Comparison of ENCODE assay signal across 9 cellular contexts in genomic region chr6:28657756-28658465, GRCh38.
DNase-seq lines count a peak whose midpoint lies in the region; ATAC-seq and TF ChIP-seq lines count a peak whose summit lies in the region.
"Had no signal": no experiment of that assay in that cellular context is flagged by ENCODE, and none has a peak within 500 bp of the region (broad histone marks: within the 10 kb centered on the region; RNA-seq: fewer than 3 reads in every experiment).

No MANE protein-coding gene starts in this region.

- H3K27me3 Mint-ChIP-seq in CD14-positive monocyte (ENCODE audit: low read depth in 3 of 3), result peaks cover 52 to 63% (median 63%) of the 10 kb centered on the region in 3 donors

- TF ChIP-seq CTCF in CD14-positive monocyte (IDR thresholded peaks at IDR 0.05), result no peak

- intact Hi-C loops in left cardiac atrium (cut with DNase I), result no loop called here
- intact Hi-C loops in CD14-positive monocyte (cut with micrococcal nuclease), result no loop called here

- no peak overlapping the region for H3K27ac ChIP-seq in HUES6 (ENCODE audit: low read depth, low read length)
- no peak overlapping the region for H3K27ac ChIP-seq in SJCRH30
- H3K27ac ChIP-seq: 22Rv1 had no signal

- H3K9me3 ChIP-seq in HUES6 (ENCODE audit: control insufficient read depth, insufficient read depth, low read depth, low read length), result no peaks in the 10 kb centered on the region
- no peaks in the 10 kb centered on the region for H3K9me3 ChIP-seq in SJCRH30 (replicated peaks)
- H3K9me3 ChIP-seq in adipocyte (ENCODE audit: control insufficient read depth, low read length), result no peaks in the 10 kb centered on the region

- H3K27me3 ChIP-seq in HUES6 (ENCODE audit: control insufficient read depth, insufficient read depth, low read length), result peaks cover 4% of the 10 kb centered on the region; the same call in 1 of the 2 replicates
- no peaks in the 10 kb centered on the region for H3K27me3 ChIP-seq in SJCRH30
- H3K27me3 ChIP-seq in adipocyte (replicated peaks; ENCODE audit: control insufficient read depth, insufficient read depth, low read length), result peaks cover 21% of the 10 kb centered on the region

- DNase-seq in DMS53 (lab: John Stamatoyannopoulos, UW) (peak; percentile 67), DMS53 treated with DMSO at 0.1 percent for 48 hours (lab: John Stamatoyannopoulos, UW; ENCODE audit: unreplicated experiment) (no peak), SJCRH30 (peak; percentile 52 to 76), adipocyte (ENCODE audit: low read depth) (peak; percentile 79), left cardiac atrium (peak; percentile 35), renal cortical epithelial cell (ENCODE audit: low read depth) (peak; percentile 36), CD14-positive monocyte (ENCODE audit: low spot score) (no peak)

- no peak overlapping the region for H3K9ac ChIP-seq in HUES6 (ENCODE audit: low read length)
- H3K9ac ChIP-seq in adipocyte (ENCODE audit: low read length), result peak overlapping the region; percentile 62

- H3K4me3 Mint-ChIP-seq in CD14-positive monocyte, result peak overlapping the region in 1 of 2 donors; percentile 81

- no peak overlapping the region for H3K27ac Mint-ChIP-seq in CD14-positive monocyte

- no peaks in the 10 kb centered on the region for H3K4me1 ChIP-seq in HUES6 (ENCODE audit: control insufficient read depth, insufficient read depth, low read length)
- no peaks in the 10 kb centered on the region for H3K4me1 ChIP-seq in SJCRH30
- H3K4me1 ChIP-seq in adipocyte (ENCODE audit: control insufficient read depth, insufficient read depth, low read length), result peaks cover 11% of the 10 kb centered on the region

- H3K4me3 ChIP-seq in HUES6 (ENCODE audit: low read depth, low read length) (peak overlapping the region; percentile 84), SJCRH30 (peak overlapping the region; percentile 68), adipocyte (ENCODE audit: low read length) (peak overlapping the region; percentile 90)

- H3K4me1 Mint-ChIP-seq in CD14-positive monocyte, result peaks cover 18% of the 10 kb centered on the region

- peaks cover 0 to 23% (median 13%) of the 10 kb centered on the region in 7 donors for H3K9me3 Mint-ChIP-seq in CD14-positive monocyte

- ATAC-seq in left cardiac atrium, result peak; percentile 86 to 99

- H3K36me3 Mint-ChIP-seq in CD14-positive monocyte, result peaks cover 0 to 3% of the 10 kb centered on the region in 2 donors

- H3K36me3 ChIP-seq in HUES6 (ENCODE audit: control insufficient read depth, insufficient read depth, low read length) (no peaks in the 10 kb centered on the region), SJCRH30 (no peaks in the 10 kb centered on the region), adipocyte (ENCODE audit: control insufficient read depth, insufficient read depth, low read length, severe bottlenecking) (no peaks in the 10 kb centered on the region)

Comparison
In these comparisons a context has a peak if more than half of its experiments do, and no peak if none do; other contexts are left out.
1. DNase-seq: peak in DMS53 (single experiment), SJCRH30 (2 of 2), adipocyte (single experiment), left cardiac atrium (single experiment) and renal cortical epithelial cell (single experiment); none in DMS53 treated with DMSO at 0.1 percent for 48 hours (single experiment) and CD14-positive monocyte (single experiment).
2. Peak in every context shown above with its lines, with median percentiles within 50 percentile points of each other: H3K4me3 ChIP-seq.